ENCODE assay signal across 8 cellular contexts in genomic region chr11:130904380-130904779, GRCh38. TPM values are rescaled to one million over a fixed set of nuclear protein-coding genes. Genes with fewer than 3 reads are reported as not detected.
DNase-seq lines count a peak whose midpoint lies in the region; ATAC-seq and TF ChIP-seq lines count a peak whose summit lies in the region.

No MANE protein-coding gene starts in this region.

- ATAC-seq in T-helper 17 cell (no peak), GM18858 (IDR thresholded peaks at IDR 0.05; ENCODE audit: unreplicated experiment) (no peak), HG02852 (IDR thresholded peaks at IDR 0.05; ENCODE audit: unreplicated experiment) (no peak)

- H3K4me3 ChIP-seq in A673 (ENCODE audit: low read depth, low read length, poor library complexity, severe bottlenecking) = no peak overlapping the region
- no peak overlapping the region for H3K4me3 ChIP-seq in suprapubic skin

- intact Hi-C loops in A673 (cut with micrococcal nuclease; ENCODE audit: unreplicated experiment) = no loop called here

- H3K4me1 ChIP-seq in A673 (ENCODE audit: insufficient read depth, low read length, poor library complexity, severe bottlenecking) (no peaks in the 10 kb centered on the region), suprapubic skin (peaks cover under 1% of the 10 kb centered on the region)

- POLR2A ChIA-PET in A673 (lab: Charles Lee; ENCODE audit: low non-redundant PET) = no interaction called here

- no peaks in the 10 kb centered on the region for H3K27me3 Mint-ChIP-seq in T-helper 17 cell

- H3K27ac ChIP-seq in A673 (ENCODE audit: low read depth, low read length, poor library complexity, severe bottlenecking) = no peak overlapping the region
- no peak overlapping the region for H3K27ac ChIP-seq in suprapubic skin

- WGBS in suprapubic skin = 100% methylated on average over 1 of the region's 1 CpG

- DNase-seq in A673 (ENCODE audit: low spot score) (peak; percentile 22), T-helper 17 cell (no peak), germinal center (ENCODE audit: low spot score) (peak; percentile 31), suprapubic skin (ENCODE audit: low spot score in 2 of 2) (no peak)
- no peak for DNase-seq in activated T-cell treated with anti-CD3 and anti-CD28 coated beads, Interleukin-2, amount 50 U/mL, for 48 hours

- no peak overlapping the region for H3K4me3 Mint-ChIP-seq in T-helper 17 cell

- BruUV-seq in A673 (replicated peaks; lab: Mats Ljungman, UMichigan) = no TSS peak

- TF ChIP-seq POLR2A in suprapubic skin (IDR thresholded peaks at IDR 0.05) = no peak

- no peaks in the 10 kb centered on the region for H3K9me3 ChIP-seq in A673 (ENCODE audit: low read depth, low read length, poor library complexity, severe bottlenecking)
- H3K9me3 ChIP-seq in T-helper 17 cell (ENCODE audit: control insufficient read depth, low read length, poor library complexity, severe bottlenecking) = no peaks in the 10 kb centered on the region
- H3K9me3 ChIP-seq in suprapubic skin = no peaks in the 10 kb centered on the region

- H3K36me3 ChIP-seq in A673 (ENCODE audit: insufficient read depth, low read length, poor library complexity, severe bottlenecking) (peaks cover 78% of the 10 kb centered on the region), suprapubic skin (peaks cover 98% of the 10 kb centered on the region)

- CTCF ChIA-PET in A673 (lab: Charles Lee) = interaction anchor here (0.7 to 3.1 kb wide), 3 partner anchors 12 to 498 kb away, joined by 3 to 12 read pairs (median 7); partner anchors contain the start of gene SNX19

- TF ChIP-seq EP300 in suprapubic skin (IDR thresholded peaks at IDR 0.05) = no peak

- H3K36me3 Mint-ChIP-seq in T-helper 17 cell (ENCODE audit: low read depth) = peaks cover 14% of the 10 kb centered on the region

- TF ChIP-seq CTCF in A673 (conservative IDR thresholded peaks at IDR 0.05; ENCODE audit: low read depth, low read length) (peak; percentile 58), GM12874 (IDR thresholded peaks at IDR 0.05; ENCODE audit: insufficient read depth, low read depth, low read length) (peak; percentile 17; the same call in 1 of the 2 replicates), suprapubic skin (IDR thresholded peaks at IDR 0.05) (no peak)

- H3K27me3 ChIP-seq in A673 (replicated peaks; ENCODE audit: insufficient read depth, low read depth, low read length, poor library complexity) (no peaks in the 10 kb centered on the region), suprapubic skin (no peaks in the 10 kb centered on the region)

- peaks cover 11% of the 10 kb centered on the region for H3K4me1 Mint-ChIP-seq in T-helper 17 cell

- H3K27ac Mint-ChIP-seq in T-helper 17 cell = peak overlapping the region; percentile 32

RNA-seq across cellular contexts. Expression of gene SNX19, which starts 11.9 kb away (rescaled TPM):
- total RNA-seq in A673 (2021) (51.9 and 52.5 TPM in 2 replicates), T-helper 17 cell (10 to 100 TPM; 64.6 to 67.3 TPM), suprapubic skin (100 to 1,000 TPM in 1 of 4 donors, 10 to 100 TPM in 3; 74.5 to 157 (median 86.0) TPM)

Comparison
In these comparisons a context has a peak if more than half of its experiments do, and no peak if none do; other contexts are left out.
1. DNase-seq: peak in A673 (single experiment) and germinal center (single experiment); none in T-helper 17 cell (0 of 3), suprapubic skin (0 of 2) and activated T-cell treated with anti-CD3 and anti-CD28 coated beads, Interleukin-2, amount 50 U/mL, for 48 hours (0 of 2).
2. CTCF ChIP-seq: peak in A673 (single experiment) and GM12874 (single experiment); none in suprapubic skin (0 of 2).